In genomic region chr5:76715734-76716455, GRCh38 we compare ENCODE assay signal across 8 cellular contexts. TPM values are rescaled to one million over a fixed set of nuclear protein-coding genes. Genes with fewer than 3 reads are reported as not detected.
DNase-seq lines count a peak whose midpoint lies in the region; ATAC-seq and TF ChIP-seq lines count a peak whose summit lies in the region.

F2R (plus strand) TSS chr5:76716126; CDS start chr5:76716308, 182 bp downstream.

- POLR2A ChIA-PET in CD8-positive, alpha-beta memory T cell (lab: Charles Lee) = interaction anchor here (1.1 kb wide), 1 partner anchor 58 kb away, joined by 3 read pairs; no protein-coding TSS in a partner anchor

- CTCF ChIA-PET in CD8-positive, alpha-beta memory T cell (lab: Charles Lee) = interaction anchor here (0.7 to 8.6 kb wide), 10 partner anchors 10 to 1168 kb away, joined by 3 to 79 read pairs (median 6); no protein-coding TSS in a partner anchor

- H3K4me2 ChIP-seq in skeletal muscle satellite cell (ENCODE audit: low read length) = peak within 1 kb of the TSS; percentile 97

- H3K4me3 Mint-ChIP-seq in CD8-positive, alpha-beta memory T cell = peak within 1 kb of the TSS; percentile 80 to 98 (median 91)

- TF ChIP-seq CTCF in brain microvascular endothelial cell (IDR thresholded peaks at IDR 0.05; ENCODE audit: low read depth, low read length, missing control alignments) = peak; percentile 36

- peak within 1 kb of the TSS; percentile 77 for H3K4me3 ChIP-seq in CD8-positive, alpha-beta memory T cell (ENCODE audit: low read length)
- H3K4me3 ChIP-seq in HUES6 (ENCODE audit: low read depth, low read length) (peak within 1 kb of the TSS; percentile 97), brain microvascular endothelial cell (ENCODE audit: low read depth, low read length) (peak within 1 kb of the TSS; percentile 98), iPS-18a (ENCODE audit: low read length) (peak within 1 kb of the TSS; percentile 93), skeletal muscle satellite cell (ENCODE audit: low read length) (peak within 1 kb of the TSS; percentile 98)

- H3K36me3 ChIP-seq in CD8-positive, alpha-beta memory T cell (ENCODE audit: insufficient read depth, low read length) = no peaks in the 10 kb centered on the region
- H3K36me3 ChIP-seq in HUES6 (ENCODE audit: control insufficient read depth, insufficient read depth, low read length) (no peaks in the 10 kb centered on the region), brain microvascular endothelial cell (replicated peaks) (no peaks in the 10 kb centered on the region), iPS-18a (ENCODE audit: control insufficient read depth, low read depth, low read length) (no peaks in the 10 kb centered on the region), skeletal muscle satellite cell (ENCODE audit: insufficient read depth, low read length) (no peaks in the 10 kb centered on the region)

- peak within 1 kb of the TSS; percentile 72 for H3K27ac ChIP-seq in CD8-positive, alpha-beta memory T cell (ENCODE audit: low read depth, low read length)
- H3K27ac ChIP-seq in HUES6 (ENCODE audit: low read depth, low read length) (peak within 1 kb of the TSS; percentile 72; the same call in 1 of the 2 replicates), brain microvascular endothelial cell (peak within 1 kb of the TSS; percentile 87), iPS-18a (ENCODE audit: low read length) (no peak within 1 kb of the TSS)

- ATAC-seq in GM21360 (IDR thresholded peaks at IDR 0.05; ENCODE audit: unreplicated experiment) = peak; percentile 51

- in situ Hi-C loops in brain microvascular endothelial cell (cut with HindIII; ENCODE audit: low pct_ligation_motif_present, low sequenced_read_pairs) = no loop called here

- no peaks in the 10 kb centered on the region for H3K9me3 Mint-ChIP-seq in CD8-positive, alpha-beta memory T cell

- no peaks in the 10 kb centered on the region for H3K27me3 ChIP-seq in CD8-positive, alpha-beta memory T cell (ENCODE audit: insufficient read depth, low read length, poor library complexity, severe bottlenecking)
- H3K27me3 ChIP-seq in HUES6 (ENCODE audit: control insufficient read depth, insufficient read depth, low read length) (peaks cover 20% of the 10 kb centered on the region), brain microvascular endothelial cell (replicated peaks) (no peaks in the 10 kb centered on the region), iPS-18a (ENCODE audit: control insufficient read depth, insufficient read depth, low read length) (peaks cover 32% of the 10 kb centered on the region), skeletal muscle satellite cell (ENCODE audit: control insufficient read depth, insufficient read depth, low read length) (peaks cover 10% of the 10 kb centered on the region)

- no peaks in the 10 kb centered on the region for H3K9me3 ChIP-seq in CD8-positive, alpha-beta memory T cell (ENCODE audit: low read length)
- H3K9me3 ChIP-seq in HUES6 (ENCODE audit: control insufficient read depth, insufficient read depth, low read depth, low read length) (no peaks in the 10 kb centered on the region), iPS-18a (ENCODE audit: control insufficient read depth, low read depth, low read length) (no peaks in the 10 kb centered on the region), skeletal muscle satellite cell (replicated peaks; ENCODE audit: low read length) (no peaks in the 10 kb centered on the region)

- H3K27me3 Mint-ChIP-seq in CD8-positive, alpha-beta memory T cell = no peaks in the 10 kb centered on the region

- peaks cover 45 to 60% (median 58%) of the 10 kb centered on the region in 3 donors for H3K4me1 Mint-ChIP-seq in CD8-positive, alpha-beta memory T cell

- DNase-seq in CD8-positive, alpha-beta memory T cell = peak; percentile 21 to 81 (median 52)
- DNase-seq in T-helper 22 cell (ENCODE audit: low read depth) (peak; percentile 25), brain microvascular endothelial cell (peak; percentile 71), NCI-H187 (lab: John Stamatoyannopoulos, UW) (no peak)

- H3K36me3 Mint-ChIP-seq in CD8-positive, alpha-beta memory T cell = peaks cover 0 to 24% (median 0%) of the 10 kb centered on the region in 3 donors

- H3K4me1 ChIP-seq in CD8-positive, alpha-beta memory T cell (ENCODE audit: insufficient read depth, low read length) = peaks cover 14% of the 10 kb centered on the region
- H3K4me1 ChIP-seq in HUES6 (ENCODE audit: control insufficient read depth, insufficient read depth, low read length) (peaks cover 6% of the 10 kb centered on the region), iPS-18a (ENCODE audit: control insufficient read depth, low read depth, low read length) (peaks cover 10% of the 10 kb centered on the region), skeletal muscle satellite cell (ENCODE audit: control insufficient read depth, insufficient read depth, low read length) (peaks cover 14% of the 10 kb centered on the region)

- H3K27ac Mint-ChIP-seq in CD8-positive, alpha-beta memory T cell = peak within 1 kb of the TSS; percentile 76 to 97 (median 90)

- peak within 1 kb of the TSS; percentile 86 for H3K9ac ChIP-seq in HUES6 (ENCODE audit: low read length)
- peak within 1 kb of the TSS; percentile 75 for H3K9ac ChIP-seq in iPS-18a (ENCODE audit: low read length)
- peak within 1 kb of the TSS; percentile 92 for H3K9ac ChIP-seq in skeletal muscle satellite cell (ENCODE audit: low read depth, low read length)

RNA-seq across cellular contexts. Expression of gene F2R, which starts in this region (rescaled TPM):
- 10 to 100 TPM; 26.6 to 27.4 TPM for total RNA-seq in CD8-positive, alpha-beta memory T cell
- 46.5 TPM for polyA plus RNA-seq in CD8-positive, alpha-beta memory T cell
- total RNA-seq in skeletal muscle satellite cell (2012; rRNA removed) = 49.4 and 69.0 TPM in 2 replicates

Comparison
In these comparisons a context has a peak if more than half of its experiments do, and no peak if none do; other contexts are left out.
1. DNase-seq: peak in CD8-positive, alpha-beta memory T cell (5 of 5), T-helper 22 cell (single experiment) and brain microvascular endothelial cell (single experiment); none in NCI-H187 (0 of 2).
2. Peak in every context shown above with its lines, with median percentiles within 50 percentile points of each other: H3K4me3 ChIP-seq and H3K9ac ChIP-seq.